8 cellular contexts compared by ENCODE assay signal in the genomic region with DNA sequence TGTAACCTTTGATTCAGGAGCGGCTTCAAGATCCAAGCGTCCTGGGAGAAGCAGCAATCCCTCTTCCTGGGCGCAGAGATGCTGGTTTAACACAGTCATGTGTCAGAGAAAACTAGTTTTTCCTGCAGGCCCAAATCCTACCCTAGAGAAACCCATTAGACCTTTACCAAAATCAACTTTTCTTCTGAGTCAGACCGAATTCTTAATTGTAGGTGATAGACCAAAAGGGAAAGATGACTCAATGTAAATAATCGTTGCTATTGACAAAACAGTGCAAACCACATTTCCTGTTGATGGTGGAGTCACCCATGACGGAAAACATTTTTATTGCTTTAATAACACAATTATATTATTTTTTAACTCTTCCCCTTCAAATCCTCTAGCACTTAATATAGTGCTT. TPM values are rescaled to one million over a fixed set of nuclear protein-coding genes. Genes with fewer than 3 reads are reported as not detected.
DNase-seq lines count a peak whose midpoint lies in the region; ATAC-seq and TF ChIP-seq lines count a peak whose summit lies in the region.

No MANE protein-coding gene starts in this region.

- no peaks in the 10 kb centered on the region for H3K36me3 Mint-ChIP-seq in stimulated activated memory B cell treated with anti-CD40 and anti-IgM and Interleukin-4, amounts not matched to agents 10 μg/mL and 1 μg/mL and 100 μg/mL, for 72 hours

- intact Hi-C loops in left ventricle myocardium superior (cut with micrococcal nuclease) (no loop called here), dorsolateral prefrontal cortex (cut with DNase I) (no loop called here)

- no peaks in the 10 kb centered on the region for H3K9me3 Mint-ChIP-seq in stimulated activated memory B cell treated with anti-CD40 and anti-IgM and Interleukin-4, amounts not matched to agents 10 μg/mL and 1 μg/mL and 100 μg/mL, for 72 hours

- H3K79me2 ChIP-seq in smooth muscle cell (ENCODE audit: low read depth): no peaks in the 10 kb centered on the region

- no peaks in the 10 kb centered on the region for H3K9me3 ChIP-seq in smooth muscle cell (replicated peaks; ENCODE audit: low read depth)

- H4K20me1 ChIP-seq in smooth muscle cell (ENCODE audit: low read depth): no peaks in the 10 kb centered on the region

- no peak overlapping the region for H3K4me3 ChIP-seq in GM12865 (ENCODE audit: low read depth, low read length)
- H3K4me3 ChIP-seq in smooth muscle cell: no peak overlapping the region
- H3K4me3 ChIP-seq in dorsolateral prefrontal cortex: no peak overlapping the region

- 77% methylated on average over 6 of the region's 6 CpGs for WGBS in smooth muscle cell (ENCODE audit: low lambda C conversion rate)

- no peak overlapping the region for H2AFZ ChIP-seq in smooth muscle cell (ENCODE audit: low read depth)

- H3K4me2 ChIP-seq in smooth muscle cell: no peak overlapping the region

- no peak overlapping the region for H3K4me3 Mint-ChIP-seq in stimulated activated memory B cell treated with anti-CD40 and anti-IgM and Interleukin-4, amounts not matched to agents 10 μg/mL and 1 μg/mL and 100 μg/mL, for 72 hours

- no peak overlapping the region for H3K27ac ChIP-seq in smooth muscle cell (ENCODE audit: low read depth)
- no peak overlapping the region for H3K27ac ChIP-seq in dorsolateral prefrontal cortex

- no peaks in the 10 kb centered on the region for H3K4me1 ChIP-seq in smooth muscle cell (ENCODE audit: low read depth)

- no peak overlapping the region for H3K9ac ChIP-seq in smooth muscle cell (ENCODE audit: low read depth)

- TF ChIP-seq CTCF in GM12865 (IDR thresholded peaks at IDR 0.05; ENCODE audit: insufficient read depth, low read depth, low read length, missing control alignments): no peak
- no peak for TF ChIP-seq CTCF in smooth muscle cell (IDR thresholded peaks at IDR 0.05; ENCODE audit: borderline replicate concordance, insufficient read depth, poor library complexity, severe bottlenecking)
- no peak for TF ChIP-seq CTCF in dorsolateral prefrontal cortex (IDR thresholded peaks at IDR 0.05 in 54 of 56, conservative IDR thresholded peaks at IDR 0.05 in 2 of 56; ENCODE audit: low read depth in 1 of 56, partially characterized antibody in 56 of 56)

- peaks cover 18% of the 10 kb centered on the region for H3K27me3 Mint-ChIP-seq in stimulated activated memory B cell treated with anti-CD40 and anti-IgM and Interleukin-4, amounts not matched to agents 10 μg/mL and 1 μg/mL and 100 μg/mL, for 72 hours

- H3K27ac Mint-ChIP-seq in stimulated activated memory B cell treated with anti-CD40 and anti-IgM and Interleukin-4, amounts not matched to agents 10 μg/mL and 1 μg/mL and 100 μg/mL, for 72 hours: no peak overlapping the region

- DNase-seq in GM12865 (ENCODE audit: low read depth) (peak; percentile 63), NCI-H774 (lab: John Stamatoyannopoulos, UW) (peak; percentile 24), iris pigment epithelial cell (ENCODE audit: low read depth) (peak; percentile 33), left ventricle myocardium superior (no peak), smooth muscle cell (lab: John Stamatoyannopoulos, UW; ENCODE audit: unreplicated experiment) (no peak), dorsolateral prefrontal cortex (no peak)

- ATAC-seq in GM21723 (IDR thresholded peaks at IDR 0.05; ENCODE audit: unreplicated experiment) (peak; percentile 90), left ventricle myocardium superior (no peak)
- no peak for ATAC-seq in stimulated activated memory B cell treated with anti-CD40 and anti-IgM and Interleukin-4, amounts not matched to agents 10 μg/mL and 1 μg/mL and 100 μg/mL, for 72 hours

- H3K4me1 Mint-ChIP-seq in stimulated activated memory B cell treated with anti-CD40 and anti-IgM and Interleukin-4, amounts not matched to agents 10 μg/mL and 1 μg/mL and 100 μg/mL, for 72 hours: no peaks in the 10 kb centered on the region

- H3K27me3 ChIP-seq in smooth muscle cell (ENCODE audit: low read depth): no peaks in the 10 kb centered on the region
- H3K27me3 ChIP-seq in dorsolateral prefrontal cortex: no peaks in the 10 kb centered on the region

- H3K36me3 ChIP-seq in smooth muscle cell (ENCODE audit: low read depth): no peaks in the 10 kb centered on the region

- no peaks in the 10 kb centered on the region for H3F3A ChIP-seq in smooth muscle cell (ENCODE audit: low read depth)

RNA-seq across cellular contexts. Expression of gene SLC1A1, which starts 40.1 kb away (rescaled TPM):
- total RNA-seq in left ventricle myocardium superior (2.1 TPM), smooth muscle cell (15.6 and 19.3 TPM in 2 replicates), dorsolateral prefrontal cortex (10 to 100 TPM; 12.1 to 43.2 (median 29.0) TPM)
- polyA plus RNA-seq in smooth muscle cell: 6.1 and 11.3 TPM in 2 replicates

Comparison
In these comparisons a context has a peak if more than half of its experiments do, and no peak if none do; other contexts are left out.
1. DNase-seq: peak in GM12865 (single experiment), NCI-H774 (single experiment) and iris pigment epithelial cell (single experiment); none in left ventricle myocardium superior (single experiment), smooth muscle cell (single experiment) and dorsolateral prefrontal cortex (0 of 10).